Comparison of ENCODE assay signal across 8 cellular contexts in the genomic region with DNA sequence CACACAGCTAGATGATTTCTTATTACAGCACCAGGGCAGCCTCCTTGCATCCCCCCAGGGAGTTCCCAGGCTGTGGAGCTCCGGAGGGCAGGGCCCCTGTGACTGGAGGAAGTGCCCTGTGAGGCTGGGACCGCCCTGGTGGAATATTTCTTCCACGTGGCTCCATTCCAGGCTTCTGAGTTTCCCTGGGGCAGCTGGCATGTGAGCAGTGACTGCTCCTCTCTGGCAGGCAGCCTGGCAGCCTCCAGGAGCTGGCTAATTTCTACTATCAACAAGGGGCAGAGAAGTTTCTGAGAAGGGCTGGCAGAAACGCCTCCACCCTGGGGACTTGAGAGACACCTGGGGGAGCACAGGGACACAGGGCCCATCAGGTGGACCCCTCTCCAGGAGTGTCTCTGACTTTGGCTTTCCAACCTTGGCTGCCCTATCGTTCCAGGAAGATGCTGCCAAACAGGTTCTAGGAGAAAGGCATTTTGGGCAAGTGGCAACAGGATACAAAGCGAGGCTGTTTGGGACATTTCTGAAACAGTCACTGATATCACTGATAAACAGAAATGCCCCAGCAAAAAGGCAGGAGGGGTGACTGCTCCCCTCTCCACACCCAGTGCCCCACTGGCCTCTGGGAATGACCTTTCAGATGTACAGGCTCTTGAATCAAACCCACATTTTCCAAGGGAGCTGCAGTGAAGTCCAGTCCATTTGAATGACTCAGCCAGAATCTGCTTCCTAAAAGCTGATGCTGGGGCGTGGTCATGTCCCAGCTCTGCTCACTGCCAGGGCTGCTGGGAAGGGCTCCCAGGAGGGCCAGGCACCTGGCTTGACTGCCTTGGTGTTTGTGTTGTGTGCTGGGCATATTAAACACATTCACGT. TPM values are rescaled to one million over a fixed set of nuclear protein-coding genes. Genes with fewer than 3 reads are reported as not detected.
DNase-seq lines count a peak whose midpoint lies in the region; ATAC-seq and TF ChIP-seq lines count a peak whose summit lies in the region.

No MANE protein-coding gene starts in this region.

- H3K36me3 Mint-ChIP-seq in stimulated activated naive B cell treated with anti-CD40 and anti-IgM and Interleukin-4, amounts not matched to agents 10 μg/mL and 1 μg/mL and 100 μg/mL, for 72 hours: no peaks in the 10 kb centered on the region

- no peaks in the 10 kb centered on the region for H3K27me3 Mint-ChIP-seq in stimulated activated naive B cell treated with anti-CD40 and anti-IgM and Interleukin-4, amounts not matched to agents 10 μg/mL and 1 μg/mL and 100 μg/mL, for 72 hours

- no peak overlapping the region for H3K4me3 Mint-ChIP-seq in stimulated activated naive B cell treated with anti-CD40 and anti-IgM and Interleukin-4, amounts not matched to agents 10 μg/mL and 1 μg/mL and 100 μg/mL, for 72 hours

- no peak overlapping the region for H3K27ac Mint-ChIP-seq in stimulated activated naive B cell treated with anti-CD40 and anti-IgM and Interleukin-4, amounts not matched to agents 10 μg/mL and 1 μg/mL and 100 μg/mL, for 72 hours

- H3K27me3 ChIP-seq in lung (ENCODE audit: control insufficient read depth, insufficient read depth) (no peaks in the 10 kb centered on the region), vagina (no peaks in the 10 kb centered on the region)

- H3K4me3 ChIP-seq in choroid plexus epithelial cell (ENCODE audit: low read depth, low read length) (no peak overlapping the region), lung (no peak overlapping the region), vagina (no peak overlapping the region)

- ATAC-seq in lung (ENCODE audit: insufficient read depth, low FRiP score) (peak; percentile 71), HG02571 (IDR thresholded peaks at IDR 0.05; ENCODE audit: unreplicated experiment) (no peak)
- no peak for ATAC-seq in stimulated activated naive B cell treated with anti-CD40 and anti-IgM and Interleukin-4, amounts not matched to agents 10 μg/mL and 1 μg/mL and 100 μg/mL, for 72 hours (replicated peaks)

- H3K4me1 ChIP-seq in lung (ENCODE audit: control insufficient read depth in 2 of 2, insufficient read depth in 2 of 2, low read length in 2 of 2): peaks cover 21 to 24% of the 10 kb centered on the region in 2 donors
- peaks cover 95% of the 10 kb centered on the region for H3K4me1 ChIP-seq in vagina

- WGBS in lung, 2 donors: 29 to 60% methylated on average over 8 of the region's 8 CpGs

- H3K36me3 ChIP-seq in lung (ENCODE audit: control insufficient read depth in 2 of 2, insufficient read depth in 2 of 2, low read length in 2 of 2) (no peaks in the 10 kb centered on the region), vagina (no peaks in the 10 kb centered on the region)

- intact Hi-C loops in vagina (cut with DNase I): loop anchor here (2.0 kb wide), 1 partner anchor 27 kb away; no protein-coding TSS in a partner anchor

- peak overlapping the region; percentile 94 to 96 for H3K27ac ChIP-seq in lung (ENCODE audit: low read depth in 1 of 2, low read length in 1 of 2)
- peak overlapping the region; percentile 94 for H3K27ac ChIP-seq in vagina

- H3K9me3 ChIP-seq in lung (ENCODE audit: control insufficient read depth in 2 of 2, insufficient read depth in 1 of 2, low read length in 1 of 2): no peaks in the 10 kb centered on the region
- H3K9me3 ChIP-seq in vagina: no peaks in the 10 kb centered on the region

- TF ChIP-seq CTCF in choroid plexus epithelial cell (conservative IDR thresholded peaks at IDR 0.05; ENCODE audit: low read depth, low read length): no peak
- TF ChIP-seq CTCF in lung (IDR thresholded peaks at IDR 0.05; ENCODE audit: control extremely low read depth, extremely low read depth): no peak
- TF ChIP-seq CTCF in vagina (IDR thresholded peaks at IDR 0.05): no peak

- DNase-seq in COLO668 (lab: John Stamatoyannopoulos, UW; ENCODE audit: unreplicated experiment) (peak; percentile 72), NCI-H2171 (lab: John Stamatoyannopoulos, UW) (peak; percentile 75), choroid plexus epithelial cell (ENCODE audit: low read depth) (peak; percentile 91), lung (ENCODE audit: low spot score) (peak; percentile 85), vagina (ENCODE audit: extremely low spot score in 2 of 2) (no peak)
- no peak for DNase-seq in stimulated activated CD4-positive, alpha-beta T cell treated with anti-CD3 and anti-CD28 coated beads, Interleukin-4, amount 100 ng/mL, for 24 hours
- DNase-seq in stimulated activated naive B cell treated with anti-CD40 and anti-IgM and Interleukin-4, amounts not matched to agents 10 μg/mL and 1 μg/mL and 100 μg/mL, for 72 hours: no peak

- TF ChIP-seq POLR2A in vagina (IDR thresholded peaks at IDR 0.05): no peak

- peaks cover 9 to 22% of the 10 kb centered on the region in 2 donors for H3K4me1 Mint-ChIP-seq in stimulated activated naive B cell treated with anti-CD40 and anti-IgM and Interleukin-4, amounts not matched to agents 10 μg/mL and 1 μg/mL and 100 μg/mL, for 72 hours

- H3K9me3 Mint-ChIP-seq in stimulated activated naive B cell treated with anti-CD40 and anti-IgM and Interleukin-4, amounts not matched to agents 10 μg/mL and 1 μg/mL and 100 μg/mL, for 72 hours: peaks cover 0 to 1% of the 10 kb centered on the region in 2 donors

RNA-seq across cellular contexts. Expression of a gene that starts 16.1 kb away (rescaled TPM):
- total RNA-seq in lung (100 to 1,000 TPM; 111 to 194 TPM), vagina (107 TPM)
- polyA plus RNA-seq in lung: 10 to 100 TPM; 23.4 to 53.2 TPM

RNA-seq across cellular contexts. Expression of a gene that starts 30.4 kb away (rescaled TPM):
- 1 to 10 TPM; 1.7 to 3.5 TPM for total RNA-seq in lung
- 1 to 10 TPM; 1.6 to 1.8 TPM for polyA plus RNA-seq in lung
- total RNA-seq in vagina: 3.2 TPM

Comparison
In these comparisons a context has a peak if more than half of its experiments do, and no peak if none do; other contexts are left out.
1. DNase-seq: peak in COLO668 (single experiment), NCI-H2171 (single experiment), choroid plexus epithelial cell (single experiment) and lung (single experiment); none in vagina (0 of 2), stimulated activated CD4-positive, alpha-beta T cell treated with anti-CD3 and anti-CD28 coated beads, Interleukin-4, amount 100 ng/mL, for 24 hours (single experiment) and stimulated activated naive B cell treated with anti-CD40 and anti-IgM and Interleukin-4, amounts not matched to agents 10 μg/mL and 1 μg/mL and 100 μg/mL, for 72 hours (single experiment).